ENCODE assay signal across 24 cellular contexts in genomic region chr2:227443889-227444568, GRCh38. TPM values are rescaled to one million over a fixed set of nuclear protein-coding genes. Genes with fewer than 3 reads are reported as not detected.
DNase-seq lines count a peak whose midpoint lies in the region; ATAC-seq, FAIRE-seq and TF ChIP-seq lines count a peak whose summit lies in the region.
"Had no signal": no experiment of that assay in that cellular context is flagged by ENCODE, and none has a peak within 500 bp of the region (broad histone marks: within the 10 kb centered on the region; RNA-seq: fewer than 3 reads in every experiment).

No MANE protein-coding gene starts in this region.

- H3K27ac Mint-ChIP-seq in astrocyte (ENCODE audit: unreplicated experiment): no peak overlapping the region

- no peak overlapping the region for H3K4me3 Mint-ChIP-seq in astrocyte (ENCODE audit: unreplicated experiment)
- H3K4me3 Mint-ChIP-seq: CD8-positive, alpha-beta memory T cell had no signal

- ATAC-seq in HepG2 (peak; percentile 35), right lobe of liver (no peak), left ventricle myocardium superior (no peak), HG03442 (IDR thresholded peaks at IDR 0.05; ENCODE audit: unreplicated experiment) (no peak)
- ATAC-seq: GM12878 had no signal

- no peak for TF ChIP-seq RAD21 in HepG2 (CRISPR knock-in tag; IDR thresholded peaks at IDR 0.05)

- H2AFZ ChIP-seq in HepG2 (ENCODE audit: low read length): no peak overlapping the region
- H2AFZ ChIP-seq in astrocyte (ENCODE audit: low read depth, low read length): peak overlapping the region; percentile 37
- no peak overlapping the region for H2AFZ ChIP-seq in MM.1S (ENCODE audit: low read length)

- H3K36me3 ChIP-seq in HepG2 (replicated peaks in 1 of 2; ENCODE audit: control insufficient read depth in 1 of 2, insufficient read depth in 2 of 2, low read length in 2 of 2) (no peaks in the 10 kb centered on the region), right lobe of liver (no peaks in the 10 kb centered on the region), astrocyte (ENCODE audit: insufficient read depth, low read length) (no peaks in the 10 kb centered on the region), MM.1S (replicated peaks; ENCODE audit: insufficient read depth, low read length) (no peaks in the 10 kb centered on the region)
- H3K36me3 ChIP-seq: BLaER1 had no signal

- H3K9me3 ChIP-seq in HepG2 (ENCODE audit: low read length) (no peaks in the 10 kb centered on the region), right lobe of liver (no peaks in the 10 kb centered on the region), astrocyte (ENCODE audit: insufficient read depth, low read depth, low read length) (no peaks in the 10 kb centered on the region), MM.1S (replicated peaks; ENCODE audit: insufficient read depth, low read length) (no peaks in the 10 kb centered on the region)
- H3K9me3 ChIP-seq: BLaER1 had no signal

- H3K9ac ChIP-seq in HepG2 (ENCODE audit: insufficient read depth, low read depth, low read length) (no peak overlapping the region), astrocyte (ENCODE audit: low read length) (no peak overlapping the region), MM.1S (ENCODE audit: low read length) (no peak overlapping the region)
- H3K9ac ChIP-seq: BLaER1 had no signal

- H3K36me3 Mint-ChIP-seq in astrocyte (ENCODE audit: low read depth, unreplicated experiment): no peaks in the 10 kb centered on the region

- 82% methylated on average over 12 of the region's 12 CpGs for WGBS in HepG2 (ENCODE audit: low lambda C conversion rate)
- WGBS in right lobe of liver (ENCODE audit: insufficient coverage, low coverage, low lambda C conversion rate, missing lambda C conversion rate): 82% methylated on average over 9 of the region's 12 CpGs

- intact Hi-C loops in HepG2 (cut with micrococcal nuclease; ENCODE audit: unreplicated experiment) (no loop called here), right lobe of liver (cut with DNase I) (no loop called here), left ventricle myocardium superior (cut with micrococcal nuclease) (no loop called here), cardiac septum (cut with DNase I) (no loop called here)

- no peak for DNase-seq in HepG2 (ENCODE audit: low spot score)
- no peak for DNase-seq in right lobe of liver
- DNase-seq in astrocyte (ENCODE audit: low read depth): no peak
- peak; percentile 66 for DNase-seq in iris pigment epithelial cell (ENCODE audit: low read depth)
- DNase-seq in left ventricle myocardium superior: no peak
- no peak for DNase-seq in MM.1S
- no peak for DNase-seq in cardiac septum (ENCODE audit: low spot score)
- DNase-seq: 8988T; CD8-positive, alpha-beta memory T cell; DMS79; MV-4-11; NCI-H1436; NCI-H2029; NCI-H2171 treated with DMSO at 0.1 percent for 48 hours; NCI-H446 treated with DMSO at 0.1 percent for 48 hours; OCI-M1; RPMI8226; SIG-M5 had no signal

- peaks cover 26% of the 10 kb centered on the region for H3K4me1 ChIP-seq in HepG2 (ENCODE audit: insufficient read depth, low read length)
- H3K4me1 ChIP-seq in right lobe of liver: no peaks in the 10 kb centered on the region
- peaks cover 5% of the 10 kb centered on the region for H3K4me1 ChIP-seq in astrocyte (ENCODE audit: insufficient read depth, low read length)
- H3K4me1 ChIP-seq in MM.1S (ENCODE audit: low read length): no peaks in the 10 kb centered on the region

- TF ChIP-seq CTCF in HepG2 (CRISPR knock-in tag; IDR thresholded peaks at IDR 0.05) (no peak), right lobe of liver (IDR thresholded peaks at IDR 0.05) (no peak), astrocyte (IDR thresholded peaks at IDR 0.05; ENCODE audit: insufficient read depth, low read depth, low read length) (no peak), MM.1S (IDR thresholded peaks at IDR 0.05; ENCODE audit: low read length) (no peak)

- no peak overlapping the region for H3K27ac ChIP-seq in HepG2 (ENCODE audit: extremely low read length, insufficient read depth, low read length)
- no peak overlapping the region for H3K27ac ChIP-seq in right lobe of liver
- H3K27ac ChIP-seq in astrocyte (ENCODE audit: low read depth, low read length): no peak overlapping the region
- H3K27ac ChIP-seq in MM.1S (ENCODE audit: low read length): no peak overlapping the region
- H3K27ac ChIP-seq: BLaER1 had no signal

- no peaks in the 10 kb centered on the region for H3K9me3 Mint-ChIP-seq in astrocyte (ENCODE audit: unreplicated experiment)
- H3K9me3 Mint-ChIP-seq: CD8-positive, alpha-beta memory T cell had no signal

- TF ChIP-seq POLR2A in HepG2 (IDR thresholded peaks at IDR 0.05; ENCODE audit: insufficient read depth in 1 of 2, low read depth in 2 of 2, low read length in 2 of 2) (no peak), right lobe of liver (IDR thresholded peaks at IDR 0.05) (no peak)

- no peaks in the 10 kb centered on the region for H3F3A ChIP-seq in MM.1S (ENCODE audit: insufficient read depth, low read length)

- CTCF ChIA-PET in HepG2 (lab: Yijun Ruan, JAX; ENCODE audit: low intra/inter-chr PET ratio, low total read pairs): no interaction called here

- no peak overlapping the region for H3K4me3 ChIP-seq in HepG2 (replicated peaks in 1 of 3; ENCODE audit: insufficient read depth in 1 of 3, low read depth in 2 of 3, low read length in 3 of 3)
- no peak overlapping the region for H3K4me3 ChIP-seq in right lobe of liver
- H3K4me3 ChIP-seq in astrocyte (ENCODE audit: insufficient read depth, low read depth, low read length): no peak overlapping the region
- H3K4me3 ChIP-seq in MM.1S (ENCODE audit: low read length): no peak overlapping the region
- H3K4me3 ChIP-seq: BLaER1, GM12878 had no signal

- no peaks in the 10 kb centered on the region for H4K20me1 ChIP-seq in HepG2 (ENCODE audit: insufficient read depth, low read length)
- no peaks in the 10 kb centered on the region for H4K20me1 ChIP-seq in astrocyte (ENCODE audit: insufficient read depth, low read length)
- no peaks in the 10 kb centered on the region for H4K20me1 ChIP-seq in MM.1S (ENCODE audit: insufficient read depth, low read length)
- H4K20me1 ChIP-seq: BLaER1 had no signal

- no peaks in the 10 kb centered on the region for H3K27me3 Mint-ChIP-seq in astrocyte (ENCODE audit: low read depth, unreplicated experiment)
- H3K27me3 Mint-ChIP-seq: CD8-positive, alpha-beta memory T cell had no signal

- H3K79me2 ChIP-seq in HepG2 (ENCODE audit: insufficient read depth, low read length) (no peaks in the 10 kb centered on the region), astrocyte (ENCODE audit: insufficient read depth, low read length) (no peaks in the 10 kb centered on the region), MM.1S (ENCODE audit: low read length) (no peaks in the 10 kb centered on the region)

- peaks cover 11% of the 10 kb centered on the region for H3K4me1 Mint-ChIP-seq in astrocyte (ENCODE audit: low read depth, unreplicated experiment)
- H3K4me1 Mint-ChIP-seq: CD8-positive, alpha-beta memory T cell had no signal

- no TSS peak for BruUV-seq in HepG2 (replicated peaks; lab: Mats Ljungman, UMichigan)

- POLR2A ChIA-PET in HepG2 (lab: Yijun Ruan, JAX): no interaction called here

- FAIRE-seq in HepG2 (lab: Jason Lieb, UNC) (no peak), astrocyte (lab: Jason Lieb, UNC) (no peak)
- FAIRE-seq: D721Med, G401.6, GM12878 had no signal

- TF ChIP-seq EP300 in HepG2 (IDR thresholded peaks at IDR 0.05; ENCODE audit: low read depth in 2 of 2, low read length in 2 of 2) (no peak), HepG2 (CRISPR knock-in tag; IDR thresholded peaks at IDR 0.05; ENCODE audit: borderline replicate concordance) (no peak)

- no peak overlapping the region for H3K4me2 ChIP-seq in HepG2 (ENCODE audit: low read depth, low read length)
- no peak overlapping the region for H3K4me2 ChIP-seq in astrocyte (ENCODE audit: low read length)
- H3K4me2 ChIP-seq in MM.1S (ENCODE audit: low read depth, low read length): no peak overlapping the region
- H3K4me2 ChIP-seq: BLaER1 had no signal

- in situ Hi-C loops in HepG2 (cut with HindIII; ENCODE audit: extremely low pct_ligation_motif_present, low pct_unique_long_range_greater_than_20kb): no loop called here

- H3K9me2 ChIP-seq in MM.1S (replicated peaks; ENCODE audit: insufficient read depth, low read length): no peaks in the 10 kb centered on the region

- no peaks in the 10 kb centered on the region for H3K27me3 ChIP-seq in HepG2 (ENCODE audit: control insufficient read depth in 1 of 2, insufficient read depth in 2 of 2, low read length in 2 of 2)
- H3K27me3 ChIP-seq in right lobe of liver: no peaks in the 10 kb centered on the region
- no peaks in the 10 kb centered on the region for H3K27me3 ChIP-seq in astrocyte (ENCODE audit: insufficient read depth, low read length)
- no peaks in the 10 kb centered on the region for H3K27me3 ChIP-seq in MM.1S (replicated peaks; ENCODE audit: insufficient read depth, low read length)
- H3K27me3 ChIP-seq: BLaER1 had no signal

RNA-seq across cellular contexts. Expression of gene AGFG1, which starts 27.9 kb away (rescaled TPM):
- 145 and 187 TPM in 2 replicates for total RNA-seq in HepG2 (2016; rRNA removed; fragmentation: Illumina TruSeq; extraction: Trizol)
- total RNA-seq in HepG2 (2016; cell fraction: cytosol; rRNA removed; fragmentation: Illumina TruSeq; extraction: Trizol; ENCODE audit: low read depth): 43.0 and 45.7 TPM in 2 replicates
- 137 and 182 TPM in 2 replicates for total RNA-seq in HepG2 (2016; cell fraction: insoluble cytoplasmic fraction; rRNA removed; fragmentation: Illumina TruSeq; extraction: Trizol)
- total RNA-seq in HepG2 (2016; cell fraction: membrane; rRNA removed; fragmentation: Illumina TruSeq; extraction: Trizol): 97.9 and 106 TPM in 2 replicates
- total RNA-seq in HepG2 (2016; cell fraction: nucleus; rRNA removed; fragmentation: Illumina TruSeq; extraction: Trizol): 81.6 and 96.2 TPM in 2 replicates
- polyA plus RNA-seq in HepG2 (2011; rRNA removed): 133 and 168 TPM in 2 replicates
- 117 and 131 TPM in 2 replicates for polyA plus RNA-seq in HepG2 (2011; cell fraction: cytosol; rRNA removed)
- polyA plus RNA-seq in HepG2 (2011; cell fraction: nucleus; rRNA removed): 69.2 and 88.9 TPM in 2 replicates
- 64.4 and 70.1 TPM in 2 replicates for polyA plus RNA-seq in HepG2 (2012)
- polyA plus RNA-seq in HepG2 (2016; cell fraction: cytosol; fragmentation: Illumina TruSeq; extraction: Trizol; ENCODE audit: low read depth): 18.9 and 21.0 TPM in 2 replicates
- 159 and 174 TPM in 2 replicates for polyA plus RNA-seq in HepG2 (2016; cell fraction: insoluble cytoplasmic fraction; fragmentation: Illumina TruSeq; extraction: Trizol; ENCODE audit: low read depth)
- polyA plus RNA-seq in HepG2 (2016; cell fraction: membrane; fragmentation: Illumina TruSeq; extraction: Trizol; ENCODE audit: low read depth): 58.1 and 62.3 TPM in 2 replicates
- 104 and 107 TPM in 2 replicates for polyA plus RNA-seq in HepG2 (2016; cell fraction: nucleus; fragmentation: Illumina TruSeq; extraction: Trizol; ENCODE audit: insufficient read depth, low read depth)
- polyA minus RNA-seq in HepG2 (2011; rRNA and poly(A)+ RNA removed; ENCODE audit: low replicate concordance): 354 and 508 TPM in 2 replicates
- polyA minus RNA-seq in HepG2 (2011; cell fraction: cytosol; rRNA and poly(A)+ RNA removed): 133 and 147 TPM in 2 replicates
- 117 TPM in 2 replicates for polyA minus RNA-seq in HepG2 (2011; cell fraction: nucleus; rRNA and poly(A)+ RNA removed)
- total RNA-seq in right lobe of liver: 10 to 100 TPM; 25.2 to 70.0 (median 39.5) TPM
- total RNA-seq in astrocyte: 84.1 and 87.9 TPM in 2 replicates
- total RNA-seq in left ventricle myocardium superior: 55.2 TPM
- 58.2 TPM for total RNA-seq in cardiac septum

RNA-seq across cellular contexts. Expression of gene SCYGR1, which starts 56.3 kb away (rescaled TPM):
- total RNA-seq in HepG2 (2016; rRNA removed; fragmentation: Illumina TruSeq; extraction: Trizol): not detected in 2 replicates
- total RNA-seq in HepG2 (2016; cell fraction: cytosol; rRNA removed; fragmentation: Illumina TruSeq; extraction: Trizol; ENCODE audit: low read depth): not detected in 2 replicates
- total RNA-seq in HepG2 (2016; cell fraction: insoluble cytoplasmic fraction; rRNA removed; fragmentation: Illumina TruSeq; extraction: Trizol): not detected in 2 replicates
- not detected in 2 replicates for total RNA-seq in HepG2 (2016; cell fraction: membrane; rRNA removed; fragmentation: Illumina TruSeq; extraction: Trizol)
- total RNA-seq in HepG2 (2016; cell fraction: nucleus; rRNA removed; fragmentation: Illumina TruSeq; extraction: Trizol): not detected in 2 replicates
- polyA plus RNA-seq in HepG2 (2011; rRNA removed): not detected in 2 replicates
- polyA plus RNA-seq in HepG2 (2011; cell fraction: cytosol; rRNA removed): not detected in 2 replicates
- polyA plus RNA-seq in HepG2 (2011; cell fraction: nucleus; rRNA removed): not detected in 2 replicates
- polyA plus RNA-seq in HepG2 (2012): not detected in 2 replicates
- polyA plus RNA-seq in HepG2 (2016; cell fraction: cytosol; fragmentation: Illumina TruSeq; extraction: Trizol; ENCODE audit: low read depth): not detected in 2 replicates
- not detected in 2 replicates for polyA plus RNA-seq in HepG2 (2016; cell fraction: insoluble cytoplasmic fraction; fragmentation: Illumina TruSeq; extraction: Trizol; ENCODE audit: low read depth)
- not detected in 2 replicates for polyA plus RNA-seq in HepG2 (2016; cell fraction: membrane; fragmentation: Illumina TruSeq; extraction: Trizol; ENCODE audit: low read depth)
- polyA plus RNA-seq in HepG2 (2016; cell fraction: nucleus; fragmentation: Illumina TruSeq; extraction: Trizol; ENCODE audit: insufficient read depth, low read depth): not detected in 2 replicates
- polyA minus RNA-seq in HepG2 (2011; rRNA and poly(A)+ RNA removed; ENCODE audit: low replicate concordance): not detected in 2 replicates
- not detected in 2 replicates for polyA minus RNA-seq in HepG2 (2011; cell fraction: cytosol; rRNA and poly(A)+ RNA removed)
- not detected in 2 replicates for polyA minus RNA-seq in HepG2 (2011; cell fraction: nucleus; rRNA and poly(A)+ RNA removed)
- not detected for total RNA-seq in right lobe of liver
- not detected in 2 replicates for total RNA-seq in astrocyte
- not detected for total RNA-seq in left ventricle myocardium superior
- total RNA-seq in cardiac septum: not detected
- total RNA-seq: CD8-positive, alpha-beta memory T cell; GM12878; HT-29 had no signal
- polyA plus RNA-seq: CD8-positive, alpha-beta memory T cell; GM12878 had no signal
